ENCODE assay signal across 24 cellular contexts in the genomic region with DNA sequence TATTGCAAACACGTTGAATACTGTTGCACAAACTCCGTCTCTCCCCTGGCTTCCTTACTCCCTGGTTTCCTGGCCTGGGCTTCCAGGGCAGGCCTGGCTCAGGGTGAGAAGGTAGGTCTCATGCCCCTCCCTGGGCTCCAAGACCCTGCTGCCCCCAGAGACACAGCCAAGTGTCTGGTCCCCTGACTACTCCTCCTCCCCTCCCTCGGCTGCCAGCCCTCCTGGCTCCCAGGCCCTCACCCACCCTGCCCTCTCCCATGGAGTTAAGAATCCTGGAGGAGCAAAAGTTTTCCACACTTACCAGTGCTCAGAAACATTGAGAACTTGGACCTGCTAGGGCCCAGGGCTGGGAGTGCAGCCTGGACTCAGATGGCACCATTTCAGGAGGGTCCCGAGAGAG.
"Had no signal": no experiment of that assay in that cellular context is flagged by ENCODE, and none has a peak within 500 bp of the region (broad histone marks: within the 10 kb centered on the region; RNA-seq: fewer than 3 reads in every experiment).

No MANE protein-coding gene starts in this region.

- H3K9me3 ChIP-seq: gastroesophageal sphincter, left lung, testis, tibial artery had no signal

- H3K27ac Mint-ChIP-seq: nephron progenitor cell; progenitor cell of endocrine pancreas; stimulated activated effector memory CD8-positive, alpha-beta T cell treated with anti-CD3 and anti-CD28 coated beads, Interleukin-12 subunit alpha, Interleukin-12 subunit beta, amount 100 ng/mL, for 72 hours; type B pancreatic cell had no signal

- H3K4me1 ChIP-seq: left lung, parathyroid adenoma, testis had no signal

- H3K4me2 ChIP-seq: smooth muscle cell had no signal

- H3K36me3 ChIP-seq: left lung had no signal

- H3K9me3 Mint-ChIP-seq: stimulated activated effector memory CD8-positive, alpha-beta T cell treated with anti-CD3 and anti-CD28 coated beads, Interleukin-12 subunit alpha, Interleukin-12 subunit beta, amount 100 ng/mL, for 72 hours had no signal

- H3K27me3 Mint-ChIP-seq: naive thymus-derived CD8-positive, alpha-beta T cell; progenitor cell of endocrine pancreas; type B pancreatic cell had no signal

- ATAC-seq: foreskin keratinocyte; gastroesophageal sphincter; heart right ventricle; left cardiac atrium; left lung; naive thymus-derived CD8-positive, alpha-beta T cell; stimulated activated effector memory CD8-positive, alpha-beta T cell treated with anti-CD3 and anti-CD28 coated beads, Interleukin-12 subunit alpha, Interleukin-12 subunit beta, amount 100 ng/mL, for 72 hours; stimulated activated naive CD8-positive, alpha-beta T cell treated with anti-CD3 and anti-CD28 coated beads, Interleukin-15, Interleukin-2, amounts not matched to agents 100 U/mL and 50 U/mL, for 24 hours had no signal

- H3K4me3 ChIP-seq: dorsolateral prefrontal cortex, gastroesophageal sphincter, heart right ventricle, left lung, smooth muscle cell, testis, tibial artery had no signal

- H3K4me3 Mint-ChIP-seq: nephron progenitor cell; stimulated activated effector memory CD8-positive, alpha-beta T cell treated with anti-CD3 and anti-CD28 coated beads, Interleukin-12 subunit alpha, Interleukin-12 subunit beta, amount 100 ng/mL, for 72 hours; type B pancreatic cell had no signal

- DNase-seq: cortex of kidney; effector CD4-positive, alpha-beta T cell; foreskin keratinocyte; heart right ventricle; hippocampal formation; left cardiac atrium; left lung; mammary epithelial cell; naive thymus-derived CD8-positive, alpha-beta T cell; nephron progenitor cell; nucleus accumbens; stimulated activated CD4-positive, alpha-beta T cell treated with anti-CD3 and anti-CD28 coated beads, Interleukin-2, amount 100 ng/mL, for 24 hours; stimulated activated CD4-positive, alpha-beta T cell treated with anti-CD3 and anti-CD28 coated beads, Interleukin-4, amount 100 ng/mL, for 24 hours; stimulated activated naive CD8-positive, alpha-beta T cell treated with anti-CD3 and anti-CD28 coated beads, Interleukin-15, Interleukin-2, amounts not matched to agents 100 U/mL and 50 U/mL, for 24 hours; substantia nigra; testis; tibial artery had no signal

- H3K27ac ChIP-seq: dorsolateral prefrontal cortex, foreskin keratinocyte, heart right ventricle, left lung, parathyroid adenoma, testis had no signal

- H3K27me3 ChIP-seq: dorsolateral prefrontal cortex, foreskin keratinocyte, gastroesophageal sphincter, heart right ventricle, left lung, testis, tibial artery had no signal

- H2AFZ ChIP-seq: parathyroid adenoma had no signal
